In the genomic region with DNA sequence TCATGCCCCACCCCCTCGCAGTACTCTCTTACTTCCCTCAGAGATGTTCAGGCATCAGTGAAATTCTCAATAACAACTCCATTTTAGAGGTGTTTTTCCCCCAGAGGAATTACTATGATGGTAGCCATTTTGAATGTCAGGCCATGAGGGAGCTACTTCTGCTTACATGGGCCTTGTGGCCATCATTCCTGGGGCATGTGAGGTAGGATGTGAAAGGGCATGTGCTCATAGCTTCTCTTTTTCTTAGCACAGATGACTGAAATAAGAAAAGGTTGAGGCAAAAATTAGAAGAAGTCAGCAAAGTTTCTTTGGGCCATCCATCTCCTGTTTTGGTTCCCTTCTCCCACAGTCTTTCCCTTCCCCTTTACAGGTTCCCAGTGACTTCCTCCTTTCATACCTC, we compare ENCODE assay signal across 30 cellular contexts.
"Had no signal": no experiment of that assay in that cellular context is flagged by ENCODE, and none has a peak within 500 bp of the region (broad histone marks: within the 10 kb centered on the region; RNA-seq: fewer than 3 reads in every experiment).

No MANE protein-coding gene starts in this region.

- H3K27me3 ChIP-seq: esophagus squamous epithelium, neutrophil, right lobe of liver, testis, tibial artery had no signal

- H3K9ac ChIP-seq: parathyroid adenoma had no signal

- H3K9me3 ChIP-seq: esophagus squamous epithelium, mucosa of descending colon, neutrophil, right lobe of liver, testis, tibial artery had no signal

- ATAC-seq: effector memory CD8-positive, alpha-beta T cell; left colon; left ventricle myocardium superior; mucosa of descending colon; natural killer cell treated with Interleukin-12 subunit alpha and Interleukin-12 subunit beta and Interleukin-15 and Interleukin-18, amount 100 ng/mL, for 72 hours; stimulated activated naive CD8-positive, alpha-beta T cell treated with anti-CD3 and anti-CD28 coated beads, Interleukin-15, Interleukin-2, amounts not matched to agents 100 U/mL and 50 U/mL, for 24 hours had no signal

- H3K79me2 ChIP-seq: parathyroid adenoma had no signal

- H3K4me3 ChIP-seq: coronary artery, esophagus squamous epithelium, mucosa of descending colon, right lobe of liver, testis, tibial artery had no signal

- DNase-seq: effector memory CD8-positive, alpha-beta T cell; erythroblast; esophagus squamous epithelium; foreskin melanocyte; glutamatergic neuron; hypothalamus; immature natural killer cell; islet precursor cell; kidney glomerular epithelial cell; left colon; left ventricle myocardium superior; mesenchymal stem cell; mucosa of descending colon; naive B cell; right lobe of liver; small intestine; stimulated activated CD4-positive, alpha-beta T cell treated with anti-CD3 and anti-CD28 coated beads, Interleukin-15, amount 100 ng/mL, for 24 hours; stimulated activated CD4-positive, alpha-beta T cell treated with anti-CD3 and anti-CD28 coated beads, Interleukin-2, amount 100 ng/mL, for 48 hours; stimulated activated naive CD8-positive, alpha-beta T cell treated with anti-CD3 and anti-CD28 coated beads, Interleukin-15, Interleukin-2, amounts not matched to agents 100 U/mL and 50 U/mL, for 24 hours; substantia nigra; testis; tibial artery had no signal

- H3K4me1 Mint-ChIP-seq: immature natural killer cell, mesothelial cell of epicardium, naive B cell had no signal

- H3K4me1 ChIP-seq: parathyroid adenoma, right lobe of liver, testis had no signal

- H3K27ac Mint-ChIP-seq: effector memory CD8-positive, alpha-beta T cell; immature natural killer cell; mesothelial cell of epicardium; naive B cell; natural killer cell treated with Interleukin-12 subunit alpha and Interleukin-12 subunit beta and Interleukin-15 and Interleukin-18, amount 100 ng/mL, for 72 hours; progenitor cell of endocrine pancreas; type B pancreatic cell had no signal

- H3K36me3 ChIP-seq: esophagus squamous epithelium, neutrophil, right lobe of liver, tibial artery had no signal

- H3K4me3 Mint-ChIP-seq: effector memory CD8-positive, alpha-beta T cell; immature natural killer cell; mesothelial cell of epicardium; naive B cell; natural killer cell treated with Interleukin-12 subunit alpha and Interleukin-12 subunit beta and Interleukin-15 and Interleukin-18, amount 100 ng/mL, for 72 hours; neural crest cell; type B pancreatic cell had no signal

- H3K9me3 Mint-ChIP-seq: effector memory CD8-positive, alpha-beta T cell; mesothelial cell of epicardium; neural crest cell; type B pancreatic cell had no signal

- H2AFZ ChIP-seq: parathyroid adenoma had no signal

- H3K36me3 Mint-ChIP-seq: immature natural killer cell; mesothelial cell of epicardium; naive B cell; natural killer cell treated with Interleukin-12 subunit alpha and Interleukin-12 subunit beta and Interleukin-15 and Interleukin-18, amount 100 ng/mL, for 72 hours; type B pancreatic cell had no signal

- H3K27ac ChIP-seq: coronary artery, esophagus squamous epithelium, neutrophil, parathyroid adenoma, right lobe of liver, testis, tibial artery had no signal
